ENCODE assay signal across 1 cellular context in the genomic region with DNA sequence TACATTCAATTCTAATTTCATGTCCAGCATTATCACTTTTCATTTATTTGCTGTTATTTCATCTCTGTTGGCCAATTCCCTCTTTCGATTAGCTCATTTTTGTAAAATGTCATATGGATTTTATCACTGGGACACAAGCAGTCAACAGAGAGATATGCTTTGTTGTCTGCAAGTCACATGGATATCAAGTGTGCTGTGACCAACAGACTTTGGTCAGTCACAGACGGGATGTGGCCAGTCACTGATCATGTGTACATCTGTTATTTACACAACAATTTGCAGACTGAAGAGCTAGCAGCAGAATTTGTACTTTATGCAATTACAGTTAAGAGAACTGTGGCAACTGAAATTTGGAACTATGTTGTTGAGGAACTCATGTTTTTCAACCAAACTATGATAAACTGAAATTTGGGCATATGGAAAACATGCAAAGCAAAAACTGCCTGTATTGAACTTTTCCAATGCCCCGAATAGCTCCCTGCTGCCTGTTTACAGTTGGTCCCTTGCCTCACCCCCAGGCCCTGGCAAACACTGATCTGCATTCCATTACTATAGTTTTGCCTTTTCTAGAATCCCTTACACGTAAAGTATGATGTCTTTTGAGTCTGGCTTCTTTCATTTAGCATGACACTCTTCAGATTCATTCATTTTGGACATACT.
A peak's percentile ranks its signal among the peaks of the same experiment; 100 is the strongest.
TF ChIP-seq lines count a peak whose summit lies in the region.

No MANE protein-coding gene starts in this region.

TF ChIP-seq in HepG2, 621 proteins besides CTCF, POLR2A, EP300 and RAD21 (continued from another document and continues in another):
- TF ChIP-seq ATF6 (CRISPR knock-in tag; conservative IDR thresholded peaks at IDR 0.05) = 0 out of 2 replicates have a peak, but pooled peaks have one; percentile 74
- TF ChIP-seq ZNF552 (CRISPR knock-in tag; IDR thresholded peaks at IDR 0.05; ENCODE audit: borderline replicate concordance) = no peak
- TF ChIP-seq ZNF737 (CRISPR knock-in tag; IDR thresholded peaks at IDR 0.05; ENCODE audit: borderline replicate concordance) = no peak
- no peak for TF ChIP-seq CEBPZ (IDR thresholded peaks at IDR 0.05; ENCODE audit: low read length)
- TF ChIP-seq JUN (CRISPR knock-in tag; IDR thresholded peaks at IDR 0.05) = 0 out of 2 replicates have a peak, but pooled peaks have one; percentile 18
- TF ChIP-seq SRF (IDR thresholded peaks at IDR 0.05; ENCODE audit: low read depth, low read length) = no peak
- no peak for TF ChIP-seq ZNF383 (CRISPR knock-in tag; IDR thresholded peaks at IDR 0.05; ENCODE audit: borderline replicate concordance)
- no peak for TF ChIP-seq ZSCAN12 (CRISPR knock-in tag; IDR thresholded peaks at IDR 0.05)
- TF ChIP-seq HNRNPUL1 (IDR thresholded peaks at IDR 0.05; ENCODE audit: low read depth, low read length) = no peak
- peak; percentile 60; the same call in 1 of the 2 replicates for TF ChIP-seq ZBTB20 (CRISPR knock-in tag; IDR thresholded peaks at IDR 0.05; ENCODE audit: borderline replicate concordance, low read depth)
- peak; percentile 77; the same call in 1 of the 2 replicates for TF ChIP-seq NCOR1 (IDR thresholded peaks at IDR 0.05; ENCODE audit: borderline replicate concordance, low read length)
- no peak for TF ChIP-seq SRSF4 (IDR thresholded peaks at IDR 0.05; ENCODE audit: low read depth, low read length, poor library complexity, severe bottlenecking)
- TF ChIP-seq PITX1 (CRISPR knock-in tag; IDR thresholded peaks at IDR 0.05) = 0 out of 2 replicates have a peak, but pooled peaks have one; percentile 17
- no peak for TF ChIP-seq HNRNPK (IDR thresholded peaks at IDR 0.05; ENCODE audit: low read depth, low read length, poor library complexity, severe bottlenecking)
- TF ChIP-seq HOXA7 (CRISPR knock-in tag; IDR thresholded peaks at IDR 0.05) = no peak
- no peak for TF ChIP-seq GPN1 (CRISPR knock-in tag; IDR thresholded peaks at IDR 0.05; ENCODE audit: borderline replicate concordance)
- TF ChIP-seq SOX6 (IDR thresholded peaks at IDR 0.05) = no peak
- TF ChIP-seq SOX6 (CRISPR knock-in tag; IDR thresholded peaks at IDR 0.05) = peak; percentile 89
- TF ChIP-seq, protein P1, sequence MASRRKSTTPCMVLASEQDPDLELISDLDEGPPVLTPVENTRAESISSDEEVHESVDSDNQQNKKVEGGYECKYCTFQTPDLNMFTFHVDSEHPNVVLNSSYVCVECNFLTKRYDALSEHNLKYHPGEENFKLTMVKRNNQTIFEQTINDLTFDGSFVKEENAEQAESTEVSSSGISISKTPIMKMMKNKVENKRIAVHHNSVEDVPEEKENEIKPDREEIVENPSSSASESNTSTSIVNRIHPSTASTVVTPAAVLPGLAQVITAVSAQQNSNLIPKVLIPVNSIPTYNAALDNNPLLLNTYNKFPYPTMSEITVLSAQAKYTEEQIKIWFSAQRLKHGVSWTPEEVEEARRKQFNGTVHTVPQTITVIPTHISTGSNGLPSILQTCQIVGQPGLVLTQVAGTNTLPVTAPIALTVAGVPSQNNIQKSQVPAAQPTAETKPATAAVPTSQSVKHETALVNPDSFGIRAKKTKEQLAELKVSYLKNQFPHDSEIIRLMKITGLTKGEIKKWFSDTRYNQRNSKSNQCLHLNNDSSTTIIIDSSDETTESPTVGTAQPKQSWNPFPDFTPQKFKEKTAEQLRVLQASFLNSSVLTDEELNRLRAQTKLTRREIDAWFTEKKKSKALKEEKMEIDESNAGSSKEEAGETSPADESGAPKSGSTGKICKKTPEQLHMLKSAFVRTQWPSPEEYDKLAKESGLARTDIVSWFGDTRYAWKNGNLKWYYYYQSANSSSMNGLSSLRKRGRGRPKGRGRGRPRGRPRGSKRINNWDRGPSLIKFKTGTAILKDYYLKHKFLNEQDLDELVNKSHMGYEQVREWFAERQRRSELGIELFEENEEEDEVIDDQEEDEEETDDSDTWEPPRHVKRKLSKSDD (CRISPR knock-in tag; IDR thresholded peaks at IDR 0.05; ENCODE audit: low read depth) = no peak
- TF ChIP-seq HMG20B (CRISPR knock-in tag; conservative IDR thresholded peaks at IDR 0.05) = no peak
- TF ChIP-seq CBX2 (IDR thresholded peaks at IDR 0.05; ENCODE audit: low read depth, low read length) = no peak
- TF ChIP-seq CBX2 (CRISPR knock-in tag; IDR thresholded peaks at IDR 0.05; ENCODE audit: low read depth) = no peak
- no peak for TF ChIP-seq TERF1 (CRISPR knock-in tag; IDR thresholded peaks at IDR 0.05)
- TF ChIP-seq MLXIP (CRISPR knock-in tag; IDR thresholded peaks at IDR 0.05; ENCODE audit: borderline replicate concordance) = 0 out of 2 replicates have a peak, but pooled peaks have one; percentile 51
- TF ChIP-seq, protein P2, sequence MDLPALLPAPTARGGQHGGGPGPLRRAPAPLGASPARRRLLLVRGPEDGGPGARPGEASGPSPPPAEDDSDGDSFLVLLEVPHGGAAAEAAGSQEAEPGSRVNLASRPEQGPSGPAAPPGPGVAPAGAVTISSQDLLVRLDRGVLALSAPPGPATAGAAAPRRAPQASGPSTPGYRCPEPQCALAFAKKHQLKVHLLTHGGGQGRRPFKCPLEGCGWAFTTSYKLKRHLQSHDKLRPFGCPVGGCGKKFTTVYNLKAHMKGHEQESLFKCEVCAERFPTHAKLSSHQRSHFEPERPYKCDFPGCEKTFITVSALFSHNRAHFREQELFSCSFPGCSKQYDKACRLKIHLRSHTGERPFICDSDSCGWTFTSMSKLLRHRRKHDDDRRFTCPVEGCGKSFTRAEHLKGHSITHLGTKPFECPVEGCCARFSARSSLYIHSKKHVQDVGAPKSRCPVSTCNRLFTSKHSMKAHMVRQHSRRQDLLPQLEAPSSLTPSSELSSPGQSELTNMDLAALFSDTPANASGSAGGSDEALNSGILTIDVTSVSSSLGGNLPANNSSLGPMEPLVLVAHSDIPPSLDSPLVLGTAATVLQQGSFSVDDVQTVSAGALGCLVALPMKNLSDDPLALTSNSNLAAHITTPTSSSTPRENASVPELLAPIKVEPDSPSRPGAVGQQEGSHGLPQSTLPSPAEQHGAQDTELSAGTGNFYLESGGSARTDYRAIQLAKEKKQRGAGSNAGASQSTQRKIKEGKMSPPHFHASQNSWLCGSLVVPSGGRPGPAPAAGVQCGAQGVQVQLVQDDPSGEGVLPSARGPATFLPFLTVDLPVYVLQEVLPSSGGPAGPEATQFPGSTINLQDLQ (CRISPR knock-in tag; IDR thresholded peaks at IDR 0.05) = no peak
- TF ChIP-seq ZNF564 (CRISPR knock-in tag; IDR thresholded peaks at IDR 0.05) = no peak
- TF ChIP-seq MAZ (IDR thresholded peaks at IDR 0.05; ENCODE audit: borderline replicate concordance, low read depth, low read length) = no peak
- no peak for TF ChIP-seq MAZ (CRISPR knock-in tag; IDR thresholded peaks at IDR 0.05; ENCODE audit: low read depth)
- TF ChIP-seq TOE1 (CRISPR knock-in tag; IDR thresholded peaks at IDR 0.05) = no peak
- no peak for TF ChIP-seq NFE2L1 (CRISPR knock-in tag; IDR thresholded peaks at IDR 0.05; ENCODE audit: borderline replicate concordance)
- TF ChIP-seq NFATC3 (CRISPR knock-in tag; IDR thresholded peaks at IDR 0.05) = no peak
- no peak for TF ChIP-seq ZNF496 (CRISPR knock-in tag; IDR thresholded peaks at IDR 0.05; ENCODE audit: insufficient replicate concordance)
- no peak for TF ChIP-seq CHCHD3 (CRISPR knock-in tag; IDR thresholded peaks at IDR 0.05)
- TF ChIP-seq SIN3A (IDR thresholded peaks at IDR 0.05; ENCODE audit: borderline replicate concordance, low read depth, low read length) = no peak
- TF ChIP-seq ATF1 (CRISPR knock-in tag; IDR thresholded peaks at IDR 0.05) = 0 out of 2 replicates have a peak, but pooled peaks have one; percentile 13
- no peak for TF ChIP-seq ZNF558 (CRISPR knock-in tag; IDR thresholded peaks at IDR 0.05; ENCODE audit: borderline replicate concordance)
- TF ChIP-seq EEA1 (CRISPR knock-in tag; IDR thresholded peaks at IDR 0.05; ENCODE audit: borderline replicate concordance) = no peak
- peak; percentile 42; the same call in 1 of the 2 replicates for TF ChIP-seq ATF7 (IDR thresholded peaks at IDR 0.05)
- TF ChIP-seq ATF7 (CRISPR knock-in tag; IDR thresholded peaks at IDR 0.05) = no peak
- no peak for TF ChIP-seq SOX13 (IDR thresholded peaks at IDR 0.05)
- TF ChIP-seq SOX13 (CRISPR knock-in tag; conservative IDR thresholded peaks at IDR 0.05 in 1 of 2, IDR thresholded peaks at IDR 0.05 in 1 of 2) = peak in 1 of 2 experiments; percentile 75; a peak in 2 of 4 replicates
- TF ChIP-seq GABPB1 (CRISPR knock-in tag; IDR thresholded peaks at IDR 0.05) = no peak; the same call in 1 of the 2 replicates
- no peak for TF ChIP-seq ELF4 (CRISPR knock-in tag; IDR thresholded peaks at IDR 0.05; ENCODE audit: borderline replicate concordance)
- TF ChIP-seq JARID2 (CRISPR knock-in tag; IDR thresholded peaks at IDR 0.05; ENCODE audit: insufficient replicate concordance) = no peak
- no peak for TF ChIP-seq SMARCE1 (IDR thresholded peaks at IDR 0.05; ENCODE audit: borderline replicate concordance)
- no peak for TF ChIP-seq KLF12 (CRISPR knock-in tag; IDR thresholded peaks at IDR 0.05; ENCODE audit: borderline replicate concordance)
- TF ChIP-seq NFIB (CRISPR knock-in tag; IDR thresholded peaks at IDR 0.05; ENCODE audit: borderline replicate concordance) = no peak
- TF ChIP-seq RBM22 (optimal IDR thresholded peaks at IDR 0.05; ENCODE audit: low read length) = no peak
- TF ChIP-seq, protein P3, sequence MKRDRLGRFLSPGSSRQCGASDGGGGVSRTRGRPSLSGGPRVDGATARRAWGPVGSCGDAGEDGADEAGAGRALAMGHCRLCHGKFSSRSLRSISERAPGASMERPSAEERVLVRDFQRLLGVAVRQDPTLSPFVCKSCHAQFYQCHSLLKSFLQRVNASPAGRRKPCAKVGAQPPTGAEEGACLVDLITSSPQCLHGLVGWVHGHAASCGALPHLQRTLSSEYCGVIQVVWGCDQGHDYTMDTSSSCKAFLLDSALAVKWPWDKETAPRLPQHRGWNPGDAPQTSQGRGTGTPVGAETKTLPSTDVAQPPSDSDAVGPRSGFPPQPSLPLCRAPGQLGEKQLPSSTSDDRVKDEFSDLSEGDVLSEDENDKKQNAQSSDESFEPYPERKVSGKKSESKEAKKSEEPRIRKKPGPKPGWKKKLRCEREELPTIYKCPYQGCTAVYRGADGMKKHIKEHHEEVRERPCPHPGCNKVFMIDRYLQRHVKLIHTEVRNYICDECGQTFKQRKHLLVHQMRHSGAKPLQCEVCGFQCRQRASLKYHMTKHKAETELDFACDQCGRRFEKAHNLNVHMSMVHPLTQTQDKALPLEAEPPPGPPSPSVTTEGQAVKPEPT (CRISPR knock-in tag; IDR thresholded peaks at IDR 0.05; ENCODE audit: low read depth) = no peak
